ENCODE assay signal across 22 cellular contexts in genomic region chr6:121912905-121913304, GRCh38.
DNase-seq lines count a peak whose midpoint lies in the region; TF ChIP-seq lines count a peak whose summit lies in the region.
"Had no signal": no experiment of that assay in that cellular context is flagged by ENCODE, and none has a peak within 500 bp of the region (broad histone marks: within the 10 kb centered on the region; RNA-seq: fewer than 3 reads in every experiment).

No MANE protein-coding gene starts in this region.

- intact Hi-C loops in stomach (cut with DNase I; ENCODE audit: low total_unique reads), result no loop called here

- H3K9me3 ChIP-seq in MM.1S (replicated peaks; ENCODE audit: insufficient read depth, low read length) (no peaks in the 10 kb centered on the region), stomach (peaks cover 0 to 34% (median 13%) of the 10 kb centered on the region in 4 donors)

- H3K9ac ChIP-seq in MM.1S (ENCODE audit: low read length), result no peak overlapping the region
- H3K9ac ChIP-seq: BLaER1 treated with 17β-estradiol and CSF1 and Interleukin-3, amounts not matched to agents 10 nM and 100 nM had no signal

- 79 to 84% (median 80%) methylated on average over 1 of the region's 1 CpG for WGBS in stomach, 5 donors

- no peak overlapping the region for H3K27ac ChIP-seq in MM.1S (ENCODE audit: low read length)
- no peak overlapping the region for H3K27ac ChIP-seq in stomach
- H3K27ac ChIP-seq: BLaER1 treated with 17β-estradiol and CSF1 and Interleukin-3, amounts not matched to agents 10 nM and 100 nM; RWPE1 had no signal

- no peak for TF ChIP-seq CTCF in MM.1S (IDR thresholded peaks at IDR 0.05; ENCODE audit: low read length)
- no peak for TF ChIP-seq CTCF in stomach (IDR thresholded peaks at IDR 0.05)

- no peak overlapping the region for H3K4me2 ChIP-seq in MM.1S (ENCODE audit: low read depth, low read length)
- H3K4me2 ChIP-seq: BLaER1 treated with 17β-estradiol and CSF1 and Interleukin-3, amounts not matched to agents 10 nM and 100 nM had no signal

- H3K4me3 ChIP-seq in MM.1S (ENCODE audit: low read length) (no peak overlapping the region), stomach (no peak overlapping the region)
- H3K4me3 ChIP-seq: BLaER1 treated with 17β-estradiol and CSF1 and Interleukin-3, amounts not matched to agents 10 nM and 100 nM had no signal

- no peak for TF ChIP-seq POLR2A in stomach (IDR thresholded peaks at IDR 0.05)

- H3K27me3 ChIP-seq in MM.1S (replicated peaks; ENCODE audit: insufficient read depth, low read length) (no peaks in the 10 kb centered on the region), stomach (no peaks in the 10 kb centered on the region)
- H3K27me3 ChIP-seq: BLaER1 treated with 17β-estradiol and CSF1 and Interleukin-3, amounts not matched to agents 10 nM and 100 nM had no signal

- no peaks in the 10 kb centered on the region for H4K20me1 ChIP-seq in MM.1S (ENCODE audit: insufficient read depth, low read length)
- H4K20me1 ChIP-seq: BLaER1 treated with 17β-estradiol and CSF1 and Interleukin-3, amounts not matched to agents 10 nM and 100 nM had no signal

- no peaks in the 10 kb centered on the region for H3K36me3 ChIP-seq in MM.1S (replicated peaks; ENCODE audit: insufficient read depth, low read length)
- H3K36me3 ChIP-seq in stomach, result no peaks in the 10 kb centered on the region
- H3K36me3 ChIP-seq: BLaER1 treated with 17β-estradiol and CSF1 and Interleukin-3, amounts not matched to agents 10 nM and 100 nM had no signal

- no peaks in the 10 kb centered on the region for H3F3A ChIP-seq in MM.1S (ENCODE audit: insufficient read depth, low read length)

- no peaks in the 10 kb centered on the region for H3K79me2 ChIP-seq in MM.1S (ENCODE audit: low read length)

- DNase-seq in EH (ENCODE audit: low read depth) (peak; percentile 21), LHCN-M2 (ENCODE audit: low read depth) (peak; percentile 15), amniotic epithelial cell (ENCODE audit: low read depth) (peak; percentile 39), foreskin melanocyte (peak; percentile 14), hypothalamus (lab: John Stamatoyannopoulos, UW) (no peak), MM.1S (no peak), stomach (no peak)
- DNase-seq: AML-193; CD4-positive, alpha-beta memory T cell; COR-L47; HFFc6; KBM-7; NCI-H1092 treated with DMSO at 0.1 percent for 48 hours; NCI-H1436 treated with DMSO at 0.1 percent for 48 hours; NCI-H187 treated with DMSO at 0.1 percent for 48 hours; NCI-H2107; NCI-H446 treated with DMSO at 0.1 percent for 48 hours; NCI-H526; NCI-H82; SHP77 had no signal

- H3K9me2 ChIP-seq in MM.1S (replicated peaks; ENCODE audit: insufficient read depth, low read length), result no peaks in the 10 kb centered on the region

- H3K4me1 ChIP-seq in MM.1S (ENCODE audit: low read length) (no peaks in the 10 kb centered on the region), stomach (no peaks in the 10 kb centered on the region)
- H3K4me1 ChIP-seq: BLaER1 treated with 17β-estradiol and CSF1 and Interleukin-3, amounts not matched to agents 10 nM and 100 nM had no signal

- TF ChIP-seq EP300 in stomach (IDR thresholded peaks at IDR 0.05), result no peak

- H2AFZ ChIP-seq in MM.1S (ENCODE audit: low read length), result no peak overlapping the region

Comparison
In these comparisons a context has a peak if more than half of its experiments do, and no peak if none do; other contexts are left out.
1. DNase-seq: peak in EH (single experiment), LHCN-M2 (single experiment), amniotic epithelial cell (single experiment) and foreskin melanocyte (single experiment); none in hypothalamus (0 of 51), MM.1S (single experiment) and stomach (single experiment).